16 cellular contexts compared by ENCODE assay signal in the genomic region with DNA sequence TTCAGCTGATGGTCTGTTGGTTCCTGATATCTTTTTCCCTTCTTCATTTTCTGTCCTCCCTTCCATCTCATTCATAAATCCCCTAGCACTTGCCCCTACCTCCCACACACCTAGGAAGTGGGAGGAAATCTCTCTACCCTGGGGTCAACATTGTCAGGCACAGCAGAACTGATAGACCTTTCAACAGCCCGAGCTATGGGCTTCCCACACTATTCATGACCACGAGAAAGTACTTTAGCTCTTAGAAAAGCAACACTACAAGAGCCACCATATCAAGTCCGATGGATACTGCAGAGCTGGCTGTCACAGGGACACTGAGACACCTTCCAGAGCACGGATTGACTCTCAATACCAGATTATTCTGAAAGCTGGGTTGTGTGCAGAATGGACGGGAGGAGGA.
DNase-seq lines count a peak whose midpoint lies in the region; ATAC-seq, FAIRE-seq and TF ChIP-seq lines count a peak whose summit lies in the region.
"Had no signal": no experiment of that assay in that cellular context is flagged by ENCODE, and none has a peak within 500 bp of the region (broad histone marks: within the 10 kb centered on the region; RNA-seq: fewer than 3 reads in every experiment).

No MANE protein-coding gene starts in this region.

- H3K27ac ChIP-seq in A549 (peak overlapping the region; percentile 2 to 10; a peak in 1 of 6 replicates), K562 (ENCODE audit: extremely low read depth, low read depth, low read length) (no peak overlapping the region), heart right ventricle (peak overlapping the region in 6 of 10 donors; percentile 8 to 73 (median 54)), right cardiac atrium (ENCODE audit: low read length) (peak overlapping the region; percentile 61)
- H3K27ac ChIP-seq: BLaER1 treated with 17β-estradiol and CSF1 and Interleukin-3, amounts not matched to agents 10 nM and 100 nM had no signal

- DNase-seq in A549 (ENCODE audit: low read depth in 1 of 2, low spot score in 1 of 2): no peak
- peak in 1 of 4 experiments; percentile 7 for DNase-seq in K562 (ENCODE audit: extremely low read depth in 1 of 4, low spot score in 3 of 4)
- DNase-seq in heart right ventricle: peak in 1 of 2 donors; percentile 44
- no peak for DNase-seq in right cardiac atrium
- no peak for DNase-seq in endothelial cell (ENCODE audit: low spot score)
- no peak for DNase-seq in SIG-M5 treated with dmso at 0.1 percent for 504 hours (lab: John Stamatoyannopoulos, UW; ENCODE audit: unreplicated experiment)
- no peak for DNase-seq in GM03348 (ENCODE audit: low spot score)
- DNase-seq in RPMI8226: no peak
- DNase-seq: 8988T; ACHN; CD4-positive, CD25-positive, alpha-beta regulatory T cell; DMS53; H9 had no signal

- TF ChIP-seq CTCF in A549 (IDR thresholded peaks at IDR 0.05) (no peak), K562 (IDR thresholded peaks at IDR 0.05 in 2 of 3, conservative IDR thresholded peaks at IDR 0.05 in 1 of 3; ENCODE audit: insufficient read depth in 2 of 3, low read depth in 1 of 3, low read length in 3 of 3) (no peak), heart right ventricle (IDR thresholded peaks at IDR 0.05) (no peak), endothelial cell (IDR thresholded peaks at IDR 0.05; ENCODE audit: unreplicated experiment) (no peak)

- H4K20me1 ChIP-seq in K562 (replicated peaks; ENCODE audit: control insufficient read depth, insufficient read depth, low read length): no peaks in the 10 kb centered on the region
- H4K20me1 ChIP-seq: BLaER1 treated with 17β-estradiol and CSF1 and Interleukin-3, amounts not matched to agents 10 nM and 100 nM had no signal

- no TSS peak for BruUV-seq in K562 (replicated peaks; lab: Mats Ljungman, UMichigan)

- intact Hi-C loops in K562 (cut with micrococcal nuclease): loop anchor here (1.0 to 5.0 kb wide), 2 partner anchors 193 to 220 kb away; no protein-coding TSS in a partner anchor
- intact Hi-C loops in heart right ventricle (cut with DNase I): loop anchor here in 8 of 10 donors (1.0 to 10.0 kb wide), 6 partner anchors 185 to 877 kb away; no protein-coding TSS in a partner anchor
- intact Hi-C loops in right cardiac atrium (cut with DNase I): loop anchor here in 2 of 4 donors (2.0 kb wide), 1 partner anchor 191 kb away; no protein-coding TSS in a partner anchor

- no peak overlapping the region for H3K9ac ChIP-seq in K562 (ENCODE audit: insufficient read depth in 1 of 2, low read depth in 2 of 2, low read length in 2 of 2)
- H3K9ac ChIP-seq: BLaER1 treated with 17β-estradiol and CSF1 and Interleukin-3, amounts not matched to agents 10 nM and 100 nM had no signal

- in situ Hi-C loops in K562 (cut with MboI): loop anchor here (5.0 kb wide), 2 partner anchors 90 to 195 kb away; no protein-coding TSS in a partner anchor

- no peaks in the 10 kb centered on the region for H3K27me3 ChIP-seq in K562 (ENCODE audit: control insufficient read depth in 2 of 2, insufficient read depth in 2 of 2, low read length in 2 of 2)
- no peaks in the 10 kb centered on the region for H3K27me3 ChIP-seq in heart right ventricle
- H3K27me3 ChIP-seq in right cardiac atrium (ENCODE audit: control insufficient read depth, insufficient read depth): no peaks in the 10 kb centered on the region
- H3K27me3 ChIP-seq: BLaER1 treated with 17β-estradiol and CSF1 and Interleukin-3, amounts not matched to agents 10 nM and 100 nM had no signal

- no peaks in the 10 kb centered on the region for H3K36me3 Mint-ChIP-seq in endothelial cell (ENCODE audit: low read depth, unreplicated experiment)
- H3K36me3 Mint-ChIP-seq: CD4-positive, CD25-positive, alpha-beta regulatory T cell had no signal

- WGBS in A549 (ENCODE audit: missing lambda C conversion rate): 57% methylated on average over 5 of the region's 5 CpGs
- WGBS in K562 (ENCODE audit: insufficient coverage, low coverage, missing lambda C conversion rate): 20% methylated on average over 4 of the region's 5 CpGs
- 16 to 34% methylated on average over 5 of the region's 5 CpGs for whole genome bisulfite sequencing in heart right ventricle, 2 donors
- WGBS in right cardiac atrium: 30% methylated on average over 5 of the region's 5 CpGs

- no peak overlapping the region for H3K4me3 ChIP-seq in A549
- no peak overlapping the region for H3K4me3 ChIP-seq in K562
- H3K4me3 ChIP-seq in heart right ventricle: peak overlapping the region in 1 of 10 donors; percentile 2
- no peak overlapping the region for H3K4me3 ChIP-seq in right cardiac atrium (ENCODE audit: low read length)
- H3K4me3 ChIP-seq: BLaER1 treated with 17β-estradiol and CSF1 and Interleukin-3, amounts not matched to agents 10 nM and 100 nM; GM12878 had no signal

- no peaks in the 10 kb centered on the region for H3K79me2 ChIP-seq in K562 (ENCODE audit: control insufficient read depth, insufficient read depth, low read length)

- ATAC-seq in A549 (no peak), K562 (peak; percentile 32; the same call in 2 of the 3 replicates), heart right ventricle (peak; percentile 63 to 94 (median 86)), right cardiac atrium (peak; percentile 75 to 90)

- H3K4me2 ChIP-seq in A549 (no peak overlapping the region), K562 (ENCODE audit: insufficient read depth, low read length) (no peak overlapping the region)
- H3K4me2 ChIP-seq: BLaER1 treated with 17β-estradiol and CSF1 and Interleukin-3, amounts not matched to agents 10 nM and 100 nM had no signal

- H3K9me3 Mint-ChIP-seq in endothelial cell (ENCODE audit: unreplicated experiment): no peaks in the 10 kb centered on the region
- H3K9me3 Mint-ChIP-seq: H9 had no signal

- no peak overlapping the region for H2AFZ ChIP-seq in K562 (ENCODE audit: low read depth, low read length)

- H3K9me3 ChIP-seq in A549: no peaks in the 10 kb centered on the region
- H3K9me3 ChIP-seq in K562 (replicated peaks; ENCODE audit: control insufficient read depth, insufficient read depth, low read depth, low read length): no peaks in the 10 kb centered on the region
- no peaks in the 10 kb centered on the region for H3K9me3 ChIP-seq in heart right ventricle
- no peaks in the 10 kb centered on the region for H3K9me3 ChIP-seq in right cardiac atrium (ENCODE audit: control insufficient read depth, low read length)
- H3K9me3 ChIP-seq: BLaER1 treated with 17β-estradiol and CSF1 and Interleukin-3, amounts not matched to agents 10 nM and 100 nM had no signal

- H3K36me3 ChIP-seq in K562 (ENCODE audit: control insufficient read depth, insufficient read depth, low read length) (no peaks in the 10 kb centered on the region), heart right ventricle (no peaks in the 10 kb centered on the region)
- H3K36me3 ChIP-seq: BLaER1 treated with 17β-estradiol and CSF1 and Interleukin-3, amounts not matched to agents 10 nM and 100 nM had no signal

- POLR2A ChIA-PET in A549 (lab: Yijun Ruan, JAX): no interaction called here
- POLR2A ChIA-PET in K562 (lab: Yijun Ruan, JAX): interaction anchor here (0.7 to 0.9 kb wide), 2 partner anchors 12 kb away, joined by 3 read pairs; no protein-coding TSS in a partner anchor

- H3K27ac Mint-ChIP-seq in endothelial cell (ENCODE audit: unreplicated experiment): no peak overlapping the region
- H3K27ac Mint-ChIP-seq: H9 had no signal

- TF ChIP-seq POLR2A in A549 (IDR thresholded peaks at IDR 0.05; ENCODE audit: low read length) (no peak), K562 (conservative IDR thresholded peaks at IDR 0.05) (no peak)

- no peaks in the 10 kb centered on the region for H3K4me1 Mint-ChIP-seq in endothelial cell (ENCODE audit: unreplicated experiment)

- TF ChIP-seq RAD21 in A549 (conservative IDR thresholded peaks at IDR 0.05 in 1 of 2, IDR thresholded peaks at IDR 0.05 in 1 of 2): no peak
- TF ChIP-seq RAD21 in K562 (CRISPR knock-in tag; conservative IDR thresholded peaks at IDR 0.05 in 1 of 2, IDR thresholded peaks at IDR 0.05 in 1 of 2): no peak

- peaks cover 3% of the 10 kb centered on the region for H3K27me3 Mint-ChIP-seq in endothelial cell (ENCODE audit: unreplicated experiment)
- H3K27me3 Mint-ChIP-seq: CD4-positive, CD25-positive, alpha-beta regulatory T cell had no signal

- H3K4me3 Mint-ChIP-seq in endothelial cell (ENCODE audit: unreplicated experiment): no peak overlapping the region
- H3K4me3 Mint-ChIP-seq: CD4-positive, CD25-positive, alpha-beta regulatory T cell; H9 had no signal

- no peak for TF ChIP-seq EP300 in A549 (IDR thresholded peaks at IDR 0.05)
- TF ChIP-seq EP300 in K562 (IDR thresholded peaks at IDR 0.05; ENCODE audit: low read length): no peak

- no peaks in the 10 kb centered on the region for H3K9me1 ChIP-seq in K562 (ENCODE audit: control insufficient read depth, insufficient read depth, low read length)

- H3K4me1 ChIP-seq in A549 (peaks cover 17% of the 10 kb centered on the region), K562 (replicated peaks in 1 of 2; ENCODE audit: control insufficient read depth in 2 of 2, insufficient read depth in 2 of 2, low read length in 2 of 2) (no peaks in the 10 kb centered on the region; a peak in 2 of 5 replicates), heart right ventricle (peaks cover 0 to 15% (median 0%) of the 10 kb centered on the region in 9 donors), right cardiac atrium (ENCODE audit: control insufficient read depth, insufficient read depth, low read length) (no peaks in the 10 kb centered on the region)
- H3K4me1 ChIP-seq: BLaER1 treated with 17β-estradiol and CSF1 and Interleukin-3, amounts not matched to agents 10 nM and 100 nM had no signal

- CTCF ChIA-PET in A549 (lab: Yijun Ruan, JAX): interaction anchor here (0.5 to 7.7 kb wide), 15 partner anchors 10 to 891 kb away, joined by 3 to 137 read pairs (median 10); no protein-coding TSS in a partner anchor
- CTCF ChIA-PET in K562 (lab: Yijun Ruan, JAX; ENCODE audit: low intra/inter-chr PET ratio): interaction anchor here (4.4 kb wide), 1 partner anchor 192 kb away, joined by 36 read pairs; no protein-coding TSS in a partner anchor

- FAIRE-seq in A549 (lab: Jason Lieb, UNC) (no peak), K562 (lab: Jason Lieb, UNC) (no peak)
- FAIRE-seq: GM12878, GM18507 had no signal

TF ChIP-seq in A549, 52 proteins besides CTCF, POLR2A, EP300 and RAD21 (continues in another document):
- TF ChIP-seq KDM1A (IDR thresholded peaks at IDR 0.05; ENCODE audit: low read depth) (no peak), MAZ (IDR thresholded peaks at IDR 0.05; ENCODE audit: borderline replicate concordance, low read depth, low read length) (no peak), RARB (CRISPR knock-in tag; IDR thresholded peaks at IDR 0.05) (no peak), ZFP36 (IDR thresholded peaks at IDR 0.05; ENCODE audit: borderline replicate concordance, partially characterized antibody) (no peak), SREBF2 (IDR thresholded peaks at IDR 0.05) (no peak)

TF ChIP-seq in K562, 482 proteins besides CTCF, POLR2A, EP300 and RAD21 (continues in another document):
- TF ChIP-seq NFXL1 (CRISPR knock-in tag; IDR thresholded peaks at IDR 0.05): no peak
- TF ChIP-seq TEAD1 (CRISPR knock-in tag; IDR thresholded peaks at IDR 0.05): no peak
- peak; percentile 24; the same call in 1 of the 2 replicates for TF ChIP-seq RNF2 (IDR thresholded peaks at IDR 0.05)
- peak in 1 of 2 experiments; percentile 19; a peak in 1 of 4 replicates for TF ChIP-seq RCOR1 (IDR thresholded peaks at IDR 0.05; ENCODE audit: borderline replicate concordance in 1 of 2, low read depth in 2 of 2, low read length in 2 of 2)

Comparison
In these comparisons a context has a peak if more than half of its experiments do, and no peak if none do; other contexts are left out.
1. ATAC-seq: peak in K562 (single experiment), heart right ventricle (8 of 8) and right cardiac atrium (2 of 2); none in A549 (0 of 2).